In genomic region chr3:124032881-124033359, GRCh38 we compare ENCODE assay signal across 8 cellular contexts. TPM values are rescaled to one million over a fixed set of nuclear protein-coding genes. Genes with fewer than 3 reads are reported as not detected.
DNase-seq lines count a peak whose midpoint lies in the region; ATAC-seq and TF ChIP-seq lines count a peak whose summit lies in the region.

No MANE protein-coding gene starts in this region.

- no peaks in the 10 kb centered on the region for H3K4me1 ChIP-seq in MM.1S (ENCODE audit: low read length)
- peaks cover 11% of the 10 kb centered on the region for H3K4me1 ChIP-seq in osteoblast (ENCODE audit: insufficient read depth, low read length)
- peaks cover 6% of the 10 kb centered on the region for H3K4me1 ChIP-seq in testis

- peak; percentile 87 to 89 for ATAC-seq in activated naive CD4-positive, alpha-beta T cell treated with anti-CD3 and anti-CD28 coated beads, Interleukin-2, amount 50 U/mL, for 72 hours

- no peaks in the 10 kb centered on the region for H3K9me3 ChIP-seq in MM.1S (replicated peaks; ENCODE audit: insufficient read depth, low read length)
- H3K9me3 ChIP-seq in SK-N-MC (ENCODE audit: low read depth, low read length), result no peaks in the 10 kb centered on the region
- no peaks in the 10 kb centered on the region for H3K9me3 ChIP-seq in osteoblast (ENCODE audit: low read depth, low read length)
- H3K9me3 ChIP-seq in testis, result no peaks in the 10 kb centered on the region

- H3K27ac ChIP-seq in MM.1S (ENCODE audit: low read length), result no peak overlapping the region
- H3K27ac ChIP-seq in SK-N-MC, result no peak overlapping the region
- no peak overlapping the region for H3K27ac ChIP-seq in osteoblast (ENCODE audit: low read depth, low read length)
- H3K27ac ChIP-seq in testis, result peak overlapping the region; percentile 74 to 88

- peak overlapping the region; percentile 64 for H3K4me3 ChIP-seq in MM.1S (ENCODE audit: low read length)
- H3K4me3 ChIP-seq in SK-N-MC, result peak overlapping the region; percentile 96
- H3K4me3 ChIP-seq in osteoblast (ENCODE audit: insufficient read depth, low read length), result peak overlapping the region; percentile 78
- H3K4me3 ChIP-seq in testis, result peak overlapping the region; percentile 74 to 76

- DNase-seq in DMS114 treated with DMSO at 0.1 percent for 48 hours (lab: John Stamatoyannopoulos, UW; ENCODE audit: unreplicated experiment) (peak; percentile 67), H4 (ENCODE audit: low spot score) (peak; percentile 84), MM.1S (peak; percentile 76), SK-N-MC (ENCODE audit: low read depth, low spot score) (peak; percentile 24), head of caudate nucleus (peak; percentile 39 to 95 (median 88)), osteoblast (ENCODE audit: insufficient read length, low spot score, missing footprints) (peak; percentile 100), testis (peak; percentile 88)
- peak; percentile 55 to 75 for DNase-seq in activated naive CD4-positive, alpha-beta T cell treated with anti-CD3 and anti-CD28 coated beads, Interleukin-2, amount 50 U/mL, for 72 hours (ENCODE audit: low spot score in 2 of 2)

- H3K36me3 ChIP-seq in MM.1S (replicated peaks; ENCODE audit: insufficient read depth, low read length) (no peaks in the 10 kb centered on the region), SK-N-MC (ENCODE audit: insufficient read depth, low read length) (no peaks in the 10 kb centered on the region), osteoblast (ENCODE audit: insufficient read depth, low read length) (no peaks in the 10 kb centered on the region), testis (ENCODE audit: low read depth, missing control alignments) (no peaks in the 10 kb centered on the region)

- 0 to 1% methylated on average over 14 to 42 of the region's 48 CpGs for WGBS in testis, 2 donors

- H3K27me3 ChIP-seq in MM.1S (replicated peaks; ENCODE audit: insufficient read depth, low read length), result peaks cover 21% of the 10 kb centered on the region
- peaks cover 80% of the 10 kb centered on the region for H3K27me3 ChIP-seq in osteoblast (ENCODE audit: insufficient read depth, low read length)
- no peaks in the 10 kb centered on the region for H3K27me3 ChIP-seq in testis

- intact Hi-C loops in head of caudate nucleus (cut with DNase I) (no loop called here), testis (cut with DNase I; ENCODE audit: low total_unique reads) (no loop called here)

- peaks cover 0 to 9% of the 10 kb centered on the region in 2 donors for H3K36me3 Mint-ChIP-seq in activated naive CD4-positive, alpha-beta T cell treated with anti-CD3 and anti-CD28 coated beads, Interleukin-2, amount 50 U/mL, for 72 hours

- no peak for TF ChIP-seq POLR2A in testis (IDR thresholded peaks at IDR 0.05)

- no peaks in the 10 kb centered on the region for H3K79me2 ChIP-seq in MM.1S (ENCODE audit: low read length)
- no peaks in the 10 kb centered on the region for H3K79me2 ChIP-seq in osteoblast (ENCODE audit: insufficient read depth, low read length)

- H2AFZ ChIP-seq in MM.1S (ENCODE audit: low read length) (peak overlapping the region; percentile 37; the same call in 1 of the 2 replicates), osteoblast (ENCODE audit: low read length) (peak overlapping the region; percentile 93)

- peaks cover 0 to 3% of the 10 kb centered on the region in 2 donors for H3K9me3 Mint-ChIP-seq in activated naive CD4-positive, alpha-beta T cell treated with anti-CD3 and anti-CD28 coated beads, Interleukin-2, amount 50 U/mL, for 72 hours

- peak; percentile 56 for TF ChIP-seq CTCF in MM.1S (IDR thresholded peaks at IDR 0.05; ENCODE audit: low read length)
- TF ChIP-seq CTCF in osteoblast (IDR thresholded peaks at IDR 0.05; ENCODE audit: extremely low read depth, low read depth, low read length), result peak; percentile 30
- TF ChIP-seq CTCF in testis (IDR thresholded peaks at IDR 0.05), result peak; percentile 57 to 69 (median 68)

- no peaks in the 10 kb centered on the region for H4K20me1 ChIP-seq in MM.1S (ENCODE audit: insufficient read depth, low read length)
- H4K20me1 ChIP-seq in osteoblast (ENCODE audit: insufficient read depth, low read length), result no peaks in the 10 kb centered on the region

- no peak overlapping the region for H3K27ac Mint-ChIP-seq in activated naive CD4-positive, alpha-beta T cell treated with anti-CD3 and anti-CD28 coated beads, Interleukin-2, amount 50 U/mL, for 72 hours

- H3K9me2 ChIP-seq in MM.1S (replicated peaks; ENCODE audit: insufficient read depth, low read length), result no peaks in the 10 kb centered on the region

- H3K9ac ChIP-seq in MM.1S (ENCODE audit: low read length) (peak overlapping the region; percentile 48; the same call in 1 of the 2 replicates), SK-N-MC (ENCODE audit: insufficient read length) (peak overlapping the region; percentile 84)

- H3F3A ChIP-seq in MM.1S (ENCODE audit: insufficient read depth, low read length), result no peaks in the 10 kb centered on the region

- peak overlapping the region; percentile 99; the same call in 1 of the 2 replicates for H3K4me2 ChIP-seq in MM.1S (ENCODE audit: low read depth, low read length)
- H3K4me2 ChIP-seq in osteoblast (ENCODE audit: insufficient read depth, low read length), result peak overlapping the region; percentile 95

RNA-seq across cellular contexts. Expression of gene KALRN, which starts 0.2 kb away (rescaled TPM):
- total RNA-seq in H4 (2014; rRNA removed; shearing (Covaris generic)), result 8.1 and 21.7 TPM in 2 replicates
- 10 to 100 TPM in 1 of 2 donors, 1 to 10 TPM in 1; 1.8 to 11.4 TPM for total RNA-seq in activated naive CD4-positive, alpha-beta T cell treated with anti-CD3 and anti-CD28 coated beads, Interleukin-2, amount 50 U/mL, for 72 hours
- total RNA-seq in osteoblast, result 9.4 and 13.4 TPM in 2 replicates
- total RNA-seq in testis, result 10 to 100 TPM; 64.1 to 76.1 TPM
- polyA plus RNA-seq in testis (ENCODE audit: insufficient read depth, low read depth, low replicate concordance), result 32.5 TPM

RNA-seq across cellular contexts. Expression of gene ROPN1, which starts 41.0 kb away (rescaled TPM):
- not detected in 2 replicates for total RNA-seq in H4 (2014; rRNA removed; shearing (Covaris generic))
- total RNA-seq in activated naive CD4-positive, alpha-beta T cell treated with anti-CD3 and anti-CD28 coated beads, Interleukin-2, amount 50 U/mL, for 72 hours, result not detected
- total RNA-seq in osteoblast (not detected in 2 replicates), testis (100 to 1,000 TPM in 1 of 2 donors, 10 to 100 TPM in 1; 80.8 to 139 TPM)
- 374 TPM for polyA plus RNA-seq in testis (ENCODE audit: insufficient read depth, low read depth, low replicate concordance)

Comparison
In these comparisons a context has a peak if more than half of its experiments do, and no peak if none do; other contexts are left out.
1. DNase-seq: peak in every context shown above with its lines; median percentile 100 in osteoblast; 88 in head of caudate nucleus; 88 in testis; 84 in H4; 76 in MM.1S; 67 in DMS114 treated with DMSO at 0.1 percent for 48 hours; 65 in activated naive CD4-positive, alpha-beta T cell treated with anti-CD3 and anti-CD28 coated beads, Interleukin-2, amount 50 U/mL, for 72 hours; 24 in SK-N-MC.
2. H3K27ac ChIP-seq: peak in testis (2 of 2); none in MM.1S (single experiment), SK-N-MC (single experiment) and osteoblast (single experiment).
3. RNA of gene ROPN1, which starts 41.0 kb away (total RNA-seq): 80.8 to 139 TPM in testis; not detected in H4, not detected in activated naive CD4-positive, alpha-beta T cell treated with anti-CD3 and anti-CD28 coated beads, Interleukin-2, amount 50 U/mL, for 72 hours and not detected in osteoblast; every median in the first group is over 10 times any median in the second.
4. Peak in every context shown above with its lines, with median percentiles within 50 percentile points of each other: H3K4me3 ChIP-seq and CTCF ChIP-seq.